ENCODE assay signal across 23 cellular contexts in the genomic region with DNA sequence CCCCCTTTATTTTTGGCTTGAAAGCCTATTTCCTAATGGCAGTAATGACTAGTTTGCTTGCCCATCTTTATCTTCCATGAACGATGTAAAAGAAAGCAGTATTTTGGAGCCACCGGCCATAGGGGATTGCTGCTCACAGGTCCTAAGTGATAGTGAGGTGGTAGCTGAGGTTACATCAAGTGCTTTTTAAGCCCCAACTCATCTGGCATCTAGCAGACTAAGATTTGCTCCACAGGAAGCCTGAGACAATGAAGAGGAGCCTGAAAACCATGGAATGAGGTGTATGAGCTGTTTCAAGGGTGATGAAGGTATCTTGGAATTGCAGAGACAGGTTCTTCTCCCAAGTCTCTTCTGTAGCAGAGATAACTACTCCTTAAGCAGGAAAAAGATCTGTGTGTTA.
"Had no signal": no experiment of that assay in that cellular context is flagged by ENCODE, and none has a peak within 500 bp of the region (broad histone marks: within the 10 kb centered on the region; RNA-seq: fewer than 3 reads in every experiment).

No MANE protein-coding gene starts in this region.

- H3K4me1 ChIP-seq: body of pancreas had no signal

- ATAC-seq: activated CD8-positive, alpha-beta T cell treated with anti-CD3 and anti-CD28 coated beads for 36 hours; activated T-cell treated with anti-CD3 and anti-CD28 coated beads, Interleukin-2, amount 50 U/mL, for 4 hours; activated T-helper 17 cell treated with anti-CD3 and anti-CD28 coated beads, Interleukin-2, amount 50 U/mL, for 72 hours; body of pancreas; esophagus mucosa had no signal

- FAIRE-seq: frontal cortex had no signal

- H3K27me3 ChIP-seq: body of pancreas had no signal

- H3K9me3 ChIP-seq: body of pancreas had no signal

- H3K27ac Mint-ChIP-seq: activated CD4-positive, alpha-beta T cell treated with anti-CD3 and anti-CD28 coated beads, Interleukin-2, amount 10 ng/mL, durations not matched to agents 7 days and 5 days; activated CD8-positive, alpha-beta T cell treated with anti-CD3 and anti-CD28 coated beads for 36 hours; activated naive CD8-positive, alpha-beta T cell; activated T-helper 17 cell treated with anti-CD3 and anti-CD28 coated beads, Interleukin-2, amount 50 U/mL, for 72 hours; dendritic cell treated with granulocyte-macrophage colony-stimulating factor and Interleukin-4, amounts not matched to agents 40 ng/mL and 50 ng/mL, for 4 days; endodermal cell had no signal

- H3K4me1 Mint-ChIP-seq: activated CD4-positive, alpha-beta T cell treated with anti-CD3 and anti-CD28 coated beads, Interleukin-2, amount 10 ng/mL, durations not matched to agents 7 days and 5 days; activated T-helper 17 cell treated with anti-CD3 and anti-CD28 coated beads, Interleukin-2, amount 50 U/mL, for 72 hours; central memory CD8-positive, alpha-beta T cell had no signal

- H3K9me3 Mint-ChIP-seq: activated CD4-positive, alpha-beta T cell treated with anti-CD3 and anti-CD28 coated beads, Interleukin-2, amount 10 ng/mL, durations not matched to agents 7 days and 5 days; activated CD8-positive, alpha-beta T cell treated with anti-CD3 and anti-CD28 coated beads for 36 hours; activated T-cell treated with anti-CD3 and anti-CD28 coated beads, Interleukin-2, amount 50 U/mL, for 4 hours; activated T-helper 17 cell treated with anti-CD3 and anti-CD28 coated beads, Interleukin-2, amount 50 U/mL, for 72 hours; central memory CD8-positive, alpha-beta T cell; dendritic cell treated with granulocyte-macrophage colony-stimulating factor and Interleukin-4, amounts not matched to agents 40 ng/mL and 50 ng/mL, for 4 days; endodermal cell had no signal

- DNase-seq: activated CD4-positive, alpha-beta T cell treated with anti-CD3 and anti-CD28 coated beads for 1 hour; activated CD4-positive, alpha-beta T cell treated with anti-CD3 and anti-CD28 coated beads for 4 hours; activated CD4-positive, alpha-beta T cell treated with anti-CD3 and anti-CD28 coated beads, Interleukin-2, amount 10 ng/mL, durations not matched to agents 7 days and 5 days; activated CD4-positive, alpha-beta T cell treated with anti-CD3 and anti-CD28 coated beads, Interleukin-2, amount 50 U/mL, for 4 hours; activated CD8-positive, alpha-beta memory T cell treated with anti-CD3 and anti-CD28 coated beads for 24 hours; activated CD8-positive, alpha-beta T cell treated with anti-CD3 and anti-CD28 coated beads for 36 hours; activated effector memory CD4-positive, alpha-beta T cell treated with Interleukin-2 at 50 U/mL for 16 hours; activated gamma-delta T cell treated with Interleukin-2 at 50 U/mL for 16 hours; activated naive CD4-positive, alpha-beta T cell treated with anti-CD3 and anti-CD28 coated beads, Interleukin-2, amount 50 U/mL, for 16 hours; activated naive CD4-positive, alpha-beta T cell treated with Interleukin-2 at 50 U/mL for 16 hours; activated T-cell treated with anti-CD3 and anti-CD28 coated beads, Interleukin-2, amount 50 U/mL, for 4 hours; body of pancreas; dorsolateral prefrontal cortex; effector memory CD4-positive, alpha-beta T cell; endodermal cell; T-helper 2 cell had no signal

- H3K27me3 Mint-ChIP-seq: activated CD4-positive, alpha-beta T cell treated with anti-CD3 and anti-CD28 coated beads, Interleukin-2, amount 10 ng/mL, durations not matched to agents 7 days and 5 days; activated CD8-positive, alpha-beta T cell treated with anti-CD3 and anti-CD28 coated beads for 36 hours; activated naive CD8-positive, alpha-beta T cell; activated T-helper 17 cell treated with anti-CD3 and anti-CD28 coated beads, Interleukin-2, amount 50 U/mL, for 72 hours; central memory CD8-positive, alpha-beta T cell; dendritic cell treated with granulocyte-macrophage colony-stimulating factor and Interleukin-4, amounts not matched to agents 40 ng/mL and 50 ng/mL, for 4 days had no signal

- H3K36me3 Mint-ChIP-seq: activated naive CD8-positive, alpha-beta T cell had no signal

- H3K4me3 ChIP-seq: body of pancreas, coronary artery, dorsolateral prefrontal cortex had no signal

- H3K4me3 Mint-ChIP-seq: activated CD4-positive, alpha-beta T cell treated with anti-CD3 and anti-CD28 coated beads, Interleukin-2, amount 10 ng/mL, durations not matched to agents 7 days and 5 days; activated CD8-positive, alpha-beta T cell treated with anti-CD3 and anti-CD28 coated beads for 36 hours; activated naive CD8-positive, alpha-beta T cell; activated T-cell treated with anti-CD3 and anti-CD28 coated beads, Interleukin-2, amount 50 U/mL, for 4 hours; activated T-helper 17 cell treated with anti-CD3 and anti-CD28 coated beads, Interleukin-2, amount 50 U/mL, for 72 hours; central memory CD8-positive, alpha-beta T cell; dendritic cell treated with granulocyte-macrophage colony-stimulating factor and Interleukin-4, amounts not matched to agents 40 ng/mL and 50 ng/mL, for 4 days; endodermal cell had no signal

- H3K27ac ChIP-seq: body of pancreas, coronary artery, dorsolateral prefrontal cortex had no signal
